In genomic region chr17:50201226-50201854, GRCh38 we compare ENCODE assay signal across 8 cellular contexts. TPM values are rescaled to one million over a fixed set of nuclear protein-coding genes. Genes with fewer than 3 reads are reported as not detected.
DNase-seq lines count a peak whose midpoint lies in the region; ATAC-seq and TF ChIP-seq lines count a peak whose summit lies in the region.

COL1A1 (minus strand) TSS chr17:50201631; CDS start chr17:50201513, 118 bp downstream.

- no peaks in the 10 kb centered on the region for H3K36me3 Mint-ChIP-seq in type B pancreatic cell

- H3K27ac Mint-ChIP-seq in type B pancreatic cell, result peak within 1 kb of the TSS; percentile 96

- ATAC-seq in lung (ENCODE audit: insufficient read depth, low FRiP score) (peak; percentile 6), GM19328 (IDR thresholded peaks at IDR 0.05; ENCODE audit: unreplicated experiment) (no peak)
- ATAC-seq in activated CD4-positive, CD25-positive, alpha-beta regulatory T cell treated with anti-CD3 and anti-CD28 coated beads, Interleukin-2, amount 50 U/mL, for 24 hours, result no peak

- no peaks in the 10 kb centered on the region for H3K4me1 ChIP-seq in lung (ENCODE audit: control insufficient read depth in 2 of 2, insufficient read depth in 2 of 2, low read length in 2 of 2)

- peak within 1 kb of the TSS; percentile 92 for H3K4me3 Mint-ChIP-seq in type B pancreatic cell

- peaks cover 34% of the 10 kb centered on the region for H3K4me1 Mint-ChIP-seq in type B pancreatic cell (ENCODE audit: unreplicated experiment)

- no peaks in the 10 kb centered on the region for H3K9me3 ChIP-seq in lung (ENCODE audit: control insufficient read depth in 2 of 2, insufficient read depth in 1 of 2, low read length in 1 of 2)

- H3K27ac ChIP-seq in lung (ENCODE audit: low read depth in 1 of 2, low read length in 1 of 2), result peak within 1 kb of the TSS; percentile 55 to 75

- H3K27me3 ChIP-seq in lung (ENCODE audit: control insufficient read depth, insufficient read depth), result no peaks in the 10 kb centered on the region

- H3K27me3 Mint-ChIP-seq in type B pancreatic cell, result peaks cover 48% of the 10 kb centered on the region

- no peaks in the 10 kb centered on the region for H3K9me3 Mint-ChIP-seq in type B pancreatic cell

- H3K36me3 ChIP-seq in lung (ENCODE audit: control insufficient read depth in 2 of 2, insufficient read depth in 2 of 2, low read length in 2 of 2), result peaks cover 0 to under 1% of the 10 kb centered on the region in 2 donors

- WGBS in lung, 2 donors, result 8 to 9% methylated on average over 32 to 37 of the region's 37 CpGs

- H3K4me3 ChIP-seq in lung, result peak within 1 kb of the TSS; percentile 26

- peak; percentile 94 for DNase-seq in AG08396 (ENCODE audit: low spot score)
- DNase-seq in LHCN-M2 (ENCODE audit: low read depth), result peak; percentile 88
- peak; percentile 89 for DNase-seq in dedifferentiated amniotic fluid mesenchymal stem cell (ENCODE audit: extremely low spot score)
- peak; percentile 68 for DNase-seq in lung (ENCODE audit: low spot score)
- DNase-seq in type B pancreatic cell (ENCODE audit: extremely low spot score, unreplicated experiment), result no peak
- no peak for DNase-seq in NCI-H1105 (lab: John Stamatoyannopoulos, UW)

- TF ChIP-seq CTCF in lung (IDR thresholded peaks at IDR 0.05; ENCODE audit: control extremely low read depth, extremely low read depth) (no peak), type B pancreatic cell (conservative IDR thresholded peaks at IDR 0.05) (no peak)

RNA-seq across cellular contexts. Expression of gene COL1A1, which starts in this region (rescaled TPM):
- total RNA-seq in LHCN-M2 (2014; rRNA removed), result 339 and 356 TPM in 2 replicates
- 1,579 TPM for polyA plus RNA-seq in LHCN-M2 (2012)
- 1,000 to 10,000 TPM in 1 of 2 donors, 100 to 1,000 TPM in 1; 443 to 1,330 TPM for total RNA-seq in lung
- polyA plus RNA-seq in lung, result 100 to 1,000 TPM in 1 of 2 donors, 10 to 100 TPM in 1; 30.5 to 122 TPM
- 31.0 and 201 TPM in 2 replicates for total RNA-seq in type B pancreatic cell (ENCODE audit: low replicate concordance)

Comparison
In these comparisons a context has a peak if more than half of its experiments do, and no peak if none do; other contexts are left out.
1. DNase-seq: peak in AG08396 (single experiment), LHCN-M2 (single experiment), dedifferentiated amniotic fluid mesenchymal stem cell (single experiment) and lung (single experiment); none in type B pancreatic cell (single experiment) and NCI-H1105 (single experiment).